Comparison of ENCODE assay signal across 11 cellular contexts in the genomic region with DNA sequence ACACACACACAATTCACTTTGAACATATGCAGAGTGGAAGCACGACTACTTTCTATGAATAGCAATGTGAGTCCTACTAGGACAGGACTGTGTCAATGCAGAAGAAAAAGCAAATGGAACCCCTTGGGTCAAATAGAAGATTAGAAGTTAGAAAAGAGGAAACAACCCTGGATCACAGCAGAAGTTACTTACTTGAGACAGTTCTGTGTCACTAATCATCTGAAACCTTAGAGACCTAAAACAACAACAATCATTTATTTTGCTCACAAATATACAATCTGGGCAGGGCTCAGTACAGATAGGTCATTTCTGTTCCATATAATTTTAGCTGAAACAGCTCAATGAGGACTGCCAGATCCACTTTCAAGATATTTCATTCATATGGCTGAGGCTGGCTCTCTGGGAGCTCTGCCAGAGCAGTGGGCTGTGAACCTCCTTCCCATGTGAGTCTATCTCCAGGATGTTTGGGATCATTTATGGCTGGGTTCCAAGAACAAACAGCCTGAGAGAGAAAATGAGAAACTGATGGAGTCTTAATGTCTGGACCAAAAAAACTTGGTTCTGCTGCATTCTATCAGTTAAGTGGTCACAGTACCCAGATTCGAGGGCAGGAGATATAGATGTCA.
DNase-seq lines count a peak whose midpoint lies in the region; ATAC-seq, FAIRE-seq and TF ChIP-seq lines count a peak whose summit lies in the region.
"Had no signal": no experiment of that assay in that cellular context is flagged by ENCODE, and none has a peak within 500 bp of the region (broad histone marks: within the 10 kb centered on the region; RNA-seq: fewer than 3 reads in every experiment).

No MANE protein-coding gene starts in this region.

- peak; percentile 65 for ATAC-seq in HG03175 (IDR thresholded peaks at IDR 0.05; ENCODE audit: unreplicated experiment)

- TF ChIP-seq CTCF in foreskin fibroblast (IDR thresholded peaks at IDR 0.05; ENCODE audit: low read depth, low read length) (no peak), GM20000 (IDR thresholded peaks at IDR 0.05; ENCODE audit: extremely low read depth, missing control alignments) (no peak)

- H3K4me3 ChIP-seq in foreskin fibroblast (ENCODE audit: low read depth in 1 of 2, low read length in 2 of 2), result no peak overlapping the region
- H3K4me3 ChIP-seq: coronary artery had no signal

- peak; percentile 76 for FAIRE-seq in RCC 7860 (lab: Jason Lieb, UNC)

- peak; percentile 73 for DNase-seq in AG08395 (ENCODE audit: low spot score)
- DNase-seq in RCC 7860 (ENCODE audit: low spot score), result peak; percentile 32
- peak; percentile 69 to 85 for DNase-seq in foreskin fibroblast
- DNase-seq in HPDE6-E6E7 (ENCODE audit: extremely low spot score), result no peak
- DNase-seq in GM20000 (ENCODE audit: low spot score), result no peak
- DNase-seq in activated CD4-positive, alpha-beta T cell treated with anti-CD3 and anti-CD28 coated beads for 4 hours, result no peak
- DNase-seq in UCSD-AML1 (lab: John Stamatoyannopoulos, UW; ENCODE audit: unreplicated experiment), result no peak
- DNase-seq: midbrain, NCI-H526 treated with DMSO at 0.1 percent for 48 hours had no signal

Comparison
In these comparisons a context has a peak if more than half of its experiments do, and no peak if none do; other contexts are left out.
1. DNase-seq: peak in AG08395 (single experiment), RCC 7860 (single experiment) and foreskin fibroblast (2 of 2); none in HPDE6-E6E7 (single experiment), GM20000 (single experiment), activated CD4-positive, alpha-beta T cell treated with anti-CD3 and anti-CD28 coated beads for 4 hours (0 of 2) and UCSD-AML1 (single experiment).